Comparison of ENCODE assay signal across 21 cellular contexts in the genomic region with DNA sequence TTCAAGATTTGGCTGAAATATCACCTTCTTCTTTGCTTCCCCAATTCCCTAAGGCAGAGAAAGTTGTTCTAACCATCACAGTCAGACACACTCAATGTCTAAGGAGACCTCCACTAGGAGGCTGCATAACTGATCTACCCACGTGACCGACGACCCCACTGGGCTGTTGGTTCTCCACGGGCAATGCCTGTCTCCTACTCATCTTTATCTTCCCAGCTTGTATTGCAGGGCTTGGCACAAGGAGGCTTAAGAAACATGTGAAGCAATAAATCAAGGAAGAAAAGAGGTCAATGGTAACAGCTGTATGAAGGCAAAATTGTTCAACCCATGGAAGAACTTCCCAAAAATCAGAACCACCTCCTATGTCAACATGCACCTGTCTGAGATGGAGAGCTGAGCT. TPM values are rescaled to one million over a fixed set of nuclear protein-coding genes. Genes with fewer than 3 reads are reported as not detected.
DNase-seq lines count a peak whose midpoint lies in the region; ATAC-seq and TF ChIP-seq lines count a peak whose summit lies in the region.
"Had no signal": no experiment of that assay in that cellular context is flagged by ENCODE, and none has a peak within 500 bp of the region (broad histone marks: within the 10 kb centered on the region; RNA-seq: fewer than 3 reads in every experiment).

No MANE protein-coding gene starts in this region.

- no peak overlapping the region for H3K9ac ChIP-seq in PC-3 (ENCODE audit: low read length)
- H3K9ac ChIP-seq: GM23248 had no signal

- H3K27ac ChIP-seq in PC-3 (ENCODE audit: low read length) (no peak overlapping the region), sigmoid colon (peak overlapping the region in 3 of 4 donors; percentile 2 to 99 (median 39))
- H3K27ac ChIP-seq: A549, GM23248, RWPE1 had no signal

- intact Hi-C loops in PC-3 (cut with micrococcal nuclease): no loop called here
- intact Hi-C loops in sigmoid colon (cut with DNase I): no loop called here

- no peak for TF ChIP-seq POLR2A in sigmoid colon (IDR thresholded peaks at IDR 0.05)

- ATAC-seq in PC-3: no peak
- ATAC-seq in GM21423 (IDR thresholded peaks at IDR 0.05; ENCODE audit: unreplicated experiment): no peak
- no peak for ATAC-seq in HG02678 (IDR thresholded peaks at IDR 0.05; ENCODE audit: unreplicated experiment)

- H3K9me3 ChIP-seq in PC-3 (ENCODE audit: low read length): no peaks in the 10 kb centered on the region
- no peaks in the 10 kb centered on the region for H3K9me3 ChIP-seq in sigmoid colon
- H3K9me3 ChIP-seq: A549, BE2C had no signal

- DNase-seq in PC-3 (no peak), amniotic epithelial cell (ENCODE audit: low read depth) (peak; percentile 29), fibroblast of the aortic adventitia (ENCODE audit: low read depth) (peak; percentile 39), sigmoid colon (peak; percentile 46), cerebellar nuclear complex (lab: John Stamatoyannopoulos, UW) (no peak)
- DNase-seq: BE2C; CD4-positive, CD25-positive, alpha-beta regulatory T cell; GM23248; H9; KBM-7; NCI-H1092 treated with DMSO at 0.1 percent for 48 hours; NCI-H1436 treated with DMSO at 0.1 percent for 48 hours; NCI-H1930; NCI-H2227 treated with DMSO at 0.1 percent for 48 hours; NCI-H510A treated with DMSO at 0.1 percent for 48 hours; NCI-H748 treated with DMSO at 0.1 percent for 48 hours; SIG-M5 had no signal

- H3K4me3 ChIP-seq in PC-3 (ENCODE audit: low read length): no peak overlapping the region
- H3K4me3 ChIP-seq in fibroblast of the aortic adventitia (ENCODE audit: low read depth, low read length): no peak overlapping the region
- no peak overlapping the region for H3K4me3 ChIP-seq in sigmoid colon
- H3K4me3 ChIP-seq: A549, GM23248 had no signal

- TSS peak; percentile 14 for BruUV-seq in PC-3 (replicated peaks; lab: Mats Ljungman, UMichigan)

- no peaks in the 10 kb centered on the region for H3K27me3 ChIP-seq in PC-3 (ENCODE audit: low read length)
- H3K27me3 ChIP-seq in sigmoid colon: no peaks in the 10 kb centered on the region
- H3K27me3 ChIP-seq: BE2C had no signal

- H3K79me2 ChIP-seq in PC-3 (ENCODE audit: low read length): peaks cover 19% of the 10 kb centered on the region

- no peak overlapping the region for H2AFZ ChIP-seq in PC-3 (ENCODE audit: low read length)
- H2AFZ ChIP-seq: GM23248 had no signal

- no peak overlapping the region for H3K4me2 ChIP-seq in PC-3 (ENCODE audit: low read length)
- H3K4me2 ChIP-seq: A549 had no signal

- H3K9me2 ChIP-seq in PC-3 (replicated peaks; ENCODE audit: low read length): no peaks in the 10 kb centered on the region

- POLR2A ChIA-PET in PC-3 (lab: Charles Lee; ENCODE audit: unreplicated experiment): no interaction called here

- H3K4me1 ChIP-seq in PC-3 (ENCODE audit: insufficient read depth, low read length): no peaks in the 10 kb centered on the region
- H3K4me1 ChIP-seq in sigmoid colon: peaks cover 0 to 98% (median 93%) of the 10 kb centered on the region in 4 donors
- H3K4me1 ChIP-seq: BE2C had no signal

- H4K20me1 ChIP-seq in PC-3 (ENCODE audit: low read length): no peaks in the 10 kb centered on the region

- TF ChIP-seq CTCF in PC-3 (conservative IDR thresholded peaks at IDR 0.05; ENCODE audit: low read depth, low read length) (no peak), fibroblast of the aortic adventitia (IDR thresholded peaks at IDR 0.05; ENCODE audit: insufficient read depth, low read length) (no peak), sigmoid colon (IDR thresholded peaks at IDR 0.05) (no peak)

- CTCF ChIA-PET in PC-3 (lab: Charles Lee): no interaction called here

- WGBS in sigmoid colon, 2 donors: 80 to 90% methylated on average over 4 of the region's 4 CpGs

- no peaks in the 10 kb centered on the region for H3F3A ChIP-seq in PC-3 (ENCODE audit: low read length, unreplicated experiment)

- H3K36me3 ChIP-seq in PC-3 (ENCODE audit: low read depth, low read length) (peaks cover 36% of the 10 kb centered on the region), sigmoid colon (peaks cover 24 to 70% (median 45%) of the 10 kb centered on the region in 4 donors)
- H3K36me3 ChIP-seq: BE2C had no signal

- no peak for TF ChIP-seq EP300 in sigmoid colon (IDR thresholded peaks at IDR 0.05)

RNA-seq across cellular contexts. Expression of gene NT5DC3, which starts 27.1 kb away (rescaled TPM):
- total RNA-seq in PC-3 (2014; rRNA removed) (14.9 and 15.7 TPM in 2 replicates), fibroblast of the aortic adventitia (ENCODE audit: low replicate concordance) (7.0 and 11.7 TPM in 2 replicates), sigmoid colon (100 to 1,000 TPM; 179 to 346 (median 240) TPM)
- polyA plus RNA-seq in sigmoid colon: 1 to 10 TPM in 2 of 3 donors, under 1 TPM in 1; 0.23 to 6.8 (median 1.8) TPM

Comparison
In these comparisons a context has a peak if more than half of its experiments do, and no peak if none do; other contexts are left out.
1. DNase-seq: peak in amniotic epithelial cell (single experiment), fibroblast of the aortic adventitia (single experiment) and sigmoid colon (single experiment); none in PC-3 (single experiment) and cerebellar nuclear complex (0 of 2).
2. RNA of gene NT5DC3, which starts 27.1 kb away (total RNA-seq): 179 to 346 TPM in sigmoid colon; 14.9 to 15.7 TPM in PC-3 and 7.0 to 11.7 TPM in fibroblast of the aortic adventitia; every median in the first group is over 10 times any median in the second.